Comparison of ENCODE assay signal across 9 cellular contexts in genomic region chr4:6918345-6918744, GRCh38. TPM values are rescaled to one million over a fixed set of nuclear protein-coding genes. Genes with fewer than 3 reads are reported as not detected.
A peak's percentile ranks its signal among the peaks of the same experiment; 100 is the strongest.
DNase-seq lines count a peak whose midpoint lies in the region; ATAC-seq, FAIRE-seq and TF ChIP-seq lines count a peak whose summit lies in the region.
"Had no signal": no experiment of that assay in that cellular context is flagged by ENCODE, and none has a peak within 500 bp of the region (broad histone marks: within the 10 kb centered on the region; RNA-seq: fewer than 3 reads in every experiment).

No MANE protein-coding gene starts in this region.

- intact Hi-C loops in pancreas (cut with DNase I): no loop called here

- H3K27ac ChIP-seq in pancreas: peak overlapping the region in 2 of 4 donors; percentile 52 to 58

- ATAC-seq in pancreas (peak in 3 of 4 donors; percentile 9 to 17 (median 17)), GM19463 (IDR thresholded peaks at IDR 0.05; ENCODE audit: unreplicated experiment) (no peak)

- no peaks in the 10 kb centered on the region for H3K36me3 Mint-ChIP-seq in chondrocyte (ENCODE audit: low read depth)

- H3K9me3 Mint-ChIP-seq in chondrocyte (ENCODE audit: low read depth): no peaks in the 10 kb centered on the region

- H3K4me1 Mint-ChIP-seq in chondrocyte (ENCODE audit: low read depth): peaks cover 23% of the 10 kb centered on the region

- 36 to 48% methylated on average over 7 of the region's 7 CpGs for WGBS in pancreas, 2 donors

- no peaks in the 10 kb centered on the region for H3K27me3 ChIP-seq in pancreas
- no peaks in the 10 kb centered on the region for H3K27me3 ChIP-seq in BE2C

- peak; percentile 56 for DNase-seq in GF-D8 (lab: John Stamatoyannopoulos, UW)
- DNase-seq in NCI-H69 (lab: John Stamatoyannopoulos, UW): peak; percentile 71
- DNase-seq in chondrocyte (ENCODE audit: low spot score): no peak
- DNase-seq in pancreas: peak in 1 of 6 donors; percentile 2
- no peak for DNase-seq in stimulated activated CD4-positive, alpha-beta T cell treated with anti-CD3 and anti-CD28 coated beads, Interleukin-4, amount 100 ng/mL, for 24 hours
- DNase-seq in BE2C: no peak
- no peak for DNase-seq in activated gamma-delta T cell (lab: John Stamatoyannopoulos, UW)
- DNase-seq: stimulated activated CD4-positive, alpha-beta T cell treated with anti-CD3 and anti-CD28 coated beads, Interleukin-12 subunit alpha, Interleukin-12 subunit beta, amount 100 ng/mL, for 4 hours had no signal

- no peaks in the 10 kb centered on the region for H3K9me3 ChIP-seq in pancreas
- no peaks in the 10 kb centered on the region for H3K9me3 ChIP-seq in BE2C

- H3K4me1 ChIP-seq in pancreas (peaks cover 0 to 21% (median 16%) of the 10 kb centered on the region in 3 donors), BE2C (peaks cover 15% of the 10 kb centered on the region)

- no peak overlapping the region for H3K4me3 ChIP-seq in pancreas
- no peak overlapping the region for H3K4me3 ChIP-seq in BE2C (ENCODE audit: low read depth, low read length)

- no peaks in the 10 kb centered on the region for H3K27me3 Mint-ChIP-seq in chondrocyte (ENCODE audit: low read depth)

- TF ChIP-seq CTCF in chondrocyte (IDR thresholded peaks at IDR 0.05) (no peak), pancreas (IDR thresholded peaks at IDR 0.05) (no peak), BE2C (IDR thresholded peaks at IDR 0.05; ENCODE audit: low read depth, low read length) (no peak)

- H3K36me3 ChIP-seq in pancreas: peaks cover 0 to 1% (median 0%) of the 10 kb centered on the region in 3 donors
- H3K36me3 ChIP-seq in BE2C: no peaks in the 10 kb centered on the region

- peak overlapping the region; percentile 41 for H3K27ac Mint-ChIP-seq in chondrocyte (ENCODE audit: unreplicated experiment)

- no peak for FAIRE-seq in pancreas (lab: Jason Lieb, UNC)

- H3K4me3 Mint-ChIP-seq in chondrocyte (ENCODE audit: unreplicated experiment): no peak overlapping the region

RNA-seq across cellular contexts. Expression of gene TBC1D14, which starts 8.7 kb away (rescaled TPM):
- total RNA-seq in chondrocyte (24.2 to 29.1 TPM (median 25.2 TPM) in 3 replicates), pancreas (10 to 100 TPM; 11.6 to 23.9 (median 15.2) TPM)
- polyA plus RNA-seq in pancreas: 10 to 100 TPM in 1 of 2 donors, 1 to 10 TPM in 1; 8.9 to 16.2 TPM
- polyA plus RNA-seq in BE2C (2012; ENCODE audit: insufficient read depth, insufficient read length, low read depth): 54.8 TPM

Comparison
In these comparisons a context has a peak if more than half of its experiments do, and no peak if none do; other contexts are left out.
1. DNase-seq: peak in GF-D8 (single experiment) and NCI-H69 (single experiment); none in chondrocyte (single experiment), stimulated activated CD4-positive, alpha-beta T cell treated with anti-CD3 and anti-CD28 coated beads, Interleukin-4, amount 100 ng/mL, for 24 hours (single experiment), BE2C (single experiment) and activated gamma-delta T cell (single experiment).